28 cellular contexts compared by ENCODE assay signal in the genomic region with DNA sequence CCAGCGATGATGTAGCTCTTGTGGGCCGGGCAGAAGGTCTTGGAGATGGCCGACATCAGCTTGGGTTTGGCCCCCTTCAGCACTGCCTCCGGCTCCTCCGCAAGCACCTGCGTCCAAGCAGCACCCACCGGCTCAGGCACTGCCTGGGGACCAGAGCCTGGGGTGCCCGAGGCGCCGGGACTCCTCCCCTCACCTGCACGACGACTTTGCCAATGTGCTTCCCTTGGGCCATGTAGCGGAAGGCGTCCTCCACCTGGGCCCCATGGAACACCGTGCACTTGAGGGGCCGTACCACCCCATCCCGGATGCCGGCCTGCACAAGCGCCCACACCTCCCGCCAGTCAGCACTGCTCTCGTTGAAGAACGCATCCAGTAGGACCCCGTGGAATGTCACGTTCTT.
"Had no signal": no experiment of that assay in that cellular context is flagged by ENCODE, and none has a peak within 500 bp of the region (broad histone marks: within the 10 kb centered on the region; RNA-seq: fewer than 3 reads in every experiment).

No MANE protein-coding gene starts in this region.

- H3K4me2 ChIP-seq: hepatocyte had no signal

- H3K27me3 Mint-ChIP-seq: naive B cell; natural killer cell treated with Interleukin-12 subunit alpha and Interleukin-12 subunit beta and Interleukin-15 and Interleukin-18, amount 100 ng/mL, for 72 hours; stimulated activated naive CD8-positive, alpha-beta T cell treated with anti-CD3 and anti-CD28 coated beads, Interleukin-15, amount 100 ng/mL, for 72 hours had no signal

- H3K9me3 ChIP-seq: gastroesophageal sphincter, heart left ventricle, left lung, mucosa of descending colon, prostate gland, right atrium auricular region, spleen, suprapubic skin, transverse colon, upper lobe of right lung, uterus had no signal

- H3K27me3 ChIP-seq: gastroesophageal sphincter, heart left ventricle, hepatocyte, left lung, right atrium auricular region, spleen, suprapubic skin, transverse colon, upper lobe of right lung, uterus had no signal

- H3K27ac ChIP-seq: epithelial cell of prostate, gastroesophageal sphincter, heart left ventricle, hepatocyte, left lung, prostate gland, right atrium auricular region, skin epidermis, spleen, suprapubic skin, transverse colon, upper lobe of right lung, uterus had no signal

- H3K4me1 Mint-ChIP-seq: mesothelial cell of epicardium; naive B cell; neural crest cell; stimulated activated naive CD8-positive, alpha-beta T cell treated with anti-CD3 and anti-CD28 coated beads, Interleukin-15, amount 100 ng/mL, for 72 hours had no signal

- H3K9me3 Mint-ChIP-seq: mesothelial cell of epicardium; naive B cell; natural killer cell treated with Interleukin-12 subunit alpha and Interleukin-12 subunit beta and Interleukin-15 and Interleukin-18, amount 100 ng/mL, for 72 hours; neural crest cell; stimulated activated naive CD8-positive, alpha-beta T cell treated with anti-CD3 and anti-CD28 coated beads, Interleukin-15, amount 100 ng/mL, for 72 hours had no signal

- H3K4me3 ChIP-seq: gastroesophageal sphincter, heart left ventricle, hepatocyte, left lung, mucosa of descending colon, prostate gland, right atrium auricular region, skin epidermis, spleen, suprapubic skin, transverse colon, upper lobe of right lung, uterus had no signal

- ATAC-seq: esophagus mucosa; gastroesophageal sphincter; heart left ventricle; left cardiac atrium; left lung; mucosa of descending colon; natural killer cell treated with Interleukin-12 subunit alpha and Interleukin-12 subunit beta and Interleukin-15 and Interleukin-18, amount 100 ng/mL, for 72 hours; stimulated activated naive CD8-positive, alpha-beta T cell treated with anti-CD3 and anti-CD28 coated beads, Interleukin-15, amount 100 ng/mL, for 72 hours; upper lobe of right lung had no signal

- H3K27ac Mint-ChIP-seq: mesothelial cell of epicardium; naive B cell; natural killer cell treated with Interleukin-12 subunit alpha and Interleukin-12 subunit beta and Interleukin-15 and Interleukin-18, amount 100 ng/mL, for 72 hours; stimulated activated naive CD8-positive, alpha-beta T cell treated with anti-CD3 and anti-CD28 coated beads, Interleukin-15, amount 100 ng/mL, for 72 hours had no signal

- H3K4me1 ChIP-seq: gastroesophageal sphincter, left lung, prostate gland, right atrium auricular region, transverse colon, upper lobe of right lung, uterus had no signal

- H2AFZ ChIP-seq: hepatocyte had no signal

- H3K4me3 Mint-ChIP-seq: mesothelial cell of epicardium; naive B cell; natural killer cell treated with Interleukin-12 subunit alpha and Interleukin-12 subunit beta and Interleukin-15 and Interleukin-18, amount 100 ng/mL, for 72 hours; neural crest cell; stimulated activated naive CD8-positive, alpha-beta T cell treated with anti-CD3 and anti-CD28 coated beads, Interleukin-15, amount 100 ng/mL, for 72 hours had no signal

- H3K79me2 ChIP-seq: hepatocyte had no signal

- FAIRE-seq: islet of Langerhans had no signal

- H3K36me3 ChIP-seq: uterus had no signal

- H3K36me3 Mint-ChIP-seq: naive B cell; natural killer cell treated with Interleukin-12 subunit alpha and Interleukin-12 subunit beta and Interleukin-15 and Interleukin-18, amount 100 ng/mL, for 72 hours had no signal

- DNase-seq: cortex of kidney; foreskin fibroblast; heart left ventricle; left cardiac atrium; left lung; mesenchymal stem cell; mucosa of descending colon; naive B cell; nucleus accumbens; spleen; stimulated activated CD4-positive, alpha-beta T cell treated with anti-CD3 and anti-CD28 coated beads, Interleukin-2, amount 100 ng/mL, for 48 hours; stimulated activated naive CD4-positive, alpha-beta T cell; stimulated activated naive CD8-positive, alpha-beta T cell treated with anti-CD3 and anti-CD28 coated beads, Interleukin-15, amount 100 ng/mL, for 72 hours; transverse colon; upper lobe of right lung; uterus had no signal
